Comparison of ENCODE assay signal across 8 cellular contexts in genomic region chr15:90412356-90413194, GRCh38. TPM values are rescaled to one million over a fixed set of nuclear protein-coding genes. Genes with fewer than 3 reads are reported as not detected.
DNase-seq lines count a peak whose midpoint lies in the region; ATAC-seq and TF ChIP-seq lines count a peak whose summit lies in the region.

No MANE protein-coding gene starts in this region.

- H3K27me3 ChIP-seq in esophagus muscularis mucosa (no peaks in the 10 kb centered on the region), neutrophil (no peaks in the 10 kb centered on the region)

- POLR2A ChIA-PET in OCI-LY7 (lab: Charles Lee), result interaction anchor here (0.9 to 2.0 kb wide), 3 partner anchors 12 to 24 kb away, joined by 3 to 4 read pairs (median 3); partner anchors contain the start of gene IQGAP1

- BruUV-seq in OCI-LY7 (replicated peaks; lab: Mats Ljungman, UMichigan), result no TSS peak

- H3K36me3 ChIP-seq in OCI-LY7 (ENCODE audit: insufficient read depth, low read length) (peaks cover 13% of the 10 kb centered on the region), esophagus muscularis mucosa (no peaks in the 10 kb centered on the region), neutrophil (peaks cover 7% of the 10 kb centered on the region)

- 55% methylated on average over 3 of the region's 3 CpGs for WGBS in esophagus muscularis mucosa

- H3K4me2 ChIP-seq in OCI-LY7 (ENCODE audit: low read length), result peak overlapping the region; percentile 21; the same call in 1 of the 2 replicates

- H3K9me3 ChIP-seq in OCI-LY7 (ENCODE audit: low read length) (no peaks in the 10 kb centered on the region), esophagus muscularis mucosa (no peaks in the 10 kb centered on the region), neutrophil (no peaks in the 10 kb centered on the region)

- TF ChIP-seq CTCF in OCI-LY7 (conservative IDR thresholded peaks at IDR 0.05; ENCODE audit: low read length), result no peak
- TF ChIP-seq CTCF in esophagus muscularis mucosa (IDR thresholded peaks at IDR 0.05), result no peak
- no peak for TF ChIP-seq CTCF in neutrophil (IDR thresholded peaks at IDR 0.05)

- ATAC-seq in GM19023 (IDR thresholded peaks at IDR 0.05; ENCODE audit: unreplicated experiment) (peak; percentile 86), HG03135 (IDR thresholded peaks at IDR 0.05; ENCODE audit: unreplicated experiment) (peak; percentile 86)

- peaks cover 16% of the 10 kb centered on the region for H3K4me1 ChIP-seq in OCI-LY7 (ENCODE audit: insufficient read depth, low read length, poor library complexity, severe bottlenecking)
- peaks cover 46 to 60% (median 55%) of the 10 kb centered on the region in 4 donors for H3K4me1 ChIP-seq in esophagus muscularis mucosa
- peaks cover 64 to 66% of the 10 kb centered on the region in 2 experiments for H3K4me1 ChIP-seq in neutrophil (ENCODE audit: control insufficient read depth in 1 of 2, insufficient read depth in 1 of 2, low read depth in 1 of 2, low read length in 1 of 2)

- H3K9me2 ChIP-seq in OCI-LY7 (ENCODE audit: insufficient read depth, low read length), result no peaks in the 10 kb centered on the region

- H3K79me2 ChIP-seq in OCI-LY7 (ENCODE audit: insufficient read depth, low read depth, low read length), result peaks cover 35% of the 10 kb centered on the region; the same call in 1 of the 2 replicates

- CTCF ChIA-PET in OCI-LY7 (lab: Charles Lee; ENCODE audit: unreplicated experiment), result no interaction called here

- TF ChIP-seq EP300 in esophagus muscularis mucosa (IDR thresholded peaks at IDR 0.05), result no peak

- no peak for TF ChIP-seq POLR2A in esophagus muscularis mucosa (IDR thresholded peaks at IDR 0.05; ENCODE audit: low read depth)

- H2AFZ ChIP-seq in OCI-LY7 (ENCODE audit: low read length), result no peak overlapping the region

- 0 out of 2 replicates have a peak, but pooled peaks cover 11% of the 10 kb centered on the region for H4K20me1 ChIP-seq in OCI-LY7 (ENCODE audit: insufficient read depth, low read length)

- H3K27ac ChIP-seq in OCI-LY7 (ENCODE audit: low read depth, low read length, poor library complexity, severe bottlenecking) (no peak overlapping the region), esophagus muscularis mucosa (replicated peaks in 1 of 4) (peak overlapping the region; percentile 6 to 68 (median 38)), neutrophil (peak overlapping the region; percentile 81)

- no peak overlapping the region for H3K4me3 ChIP-seq in OCI-LY7 (ENCODE audit: low read depth, low read length, poor library complexity, severe bottlenecking)
- H3K4me3 ChIP-seq in esophagus muscularis mucosa, result no peak overlapping the region
- H3K4me3 ChIP-seq in neutrophil (ENCODE audit: low read depth in 1 of 2, low read length in 1 of 2), result peak overlapping the region; percentile 16 to 25

- intact Hi-C loops in OCI-LY7 (cut with micrococcal nuclease; ENCODE audit: unreplicated experiment) (no loop called here), esophagus muscularis mucosa (cut with DNase I) (no loop called here)

- DNase-seq in Ammon's horn (ENCODE audit: low spot score) (peak; percentile 67), OCI-LY7 (ENCODE audit: low spot score) (peak; percentile 44), esophagus muscularis mucosa (ENCODE audit: extremely low spot score) (no peak), NCI-H2107 treated with DMSO at 0.1 percent for 48 hours (lab: John Stamatoyannopoulos, UW; ENCODE audit: unreplicated experiment) (no peak)
- no peak for DNase-seq in effector CD4-positive, alpha-beta T cell

RNA-seq across cellular contexts. Expression of gene IQGAP1, which starts 24.5 kb away (rescaled TPM):
- 98.7 and 147 TPM in 2 replicates for total RNA-seq in OCI-LY7 (2014; rRNA removed; shearing (Covaris generic))
- total RNA-seq in OCI-LY7 (2022) (114 and 120 TPM in 2 replicates), esophagus muscularis mucosa (100 to 1,000 TPM; 212 to 293 (median 251) TPM)

Comparison
In these comparisons a context has a peak if more than half of its experiments do, and no peak if none do; other contexts are left out.
1. DNase-seq: peak in Ammon's horn (single experiment) and OCI-LY7 (single experiment); none in esophagus muscularis mucosa (single experiment), effector CD4-positive, alpha-beta T cell (single experiment) and NCI-H2107 treated with DMSO at 0.1 percent for 48 hours (single experiment).
2. H3K4me3 ChIP-seq: peak in neutrophil (2 of 2); none in OCI-LY7 (single experiment) and esophagus muscularis mucosa (0 of 4).